ENCODE assay signal across 8 cellular contexts in genomic region chr7:107180378-107180777, GRCh38. TPM values are rescaled to one million over a fixed set of nuclear protein-coding genes. Genes with fewer than 3 reads are reported as not detected.
A peak's percentile ranks its signal among the peaks of the same experiment; 100 is the strongest.
DNase-seq lines count a peak whose midpoint lies in the region; ATAC-seq and TF ChIP-seq lines count a peak whose summit lies in the region.

No MANE protein-coding gene starts in this region.

- no peak for TF ChIP-seq POLR2A in body of pancreas (IDR thresholded peaks at IDR 0.05)

- H3K4me1 ChIP-seq in SJCRH30 (peaks cover 15% of the 10 kb centered on the region; the same call in 1 of the 2 replicates), body of pancreas (peaks cover 31% of the 10 kb centered on the region), neutrophil (ENCODE audit: control insufficient read depth in 1 of 2, insufficient read depth in 1 of 2, low read depth in 1 of 2, low read length in 1 of 2) (no peaks in the 10 kb centered on the region)

- DNase-seq in GM04504 (ENCODE audit: low read depth), result peak; percentile 24
- DNase-seq in SJCRH30, result peak; percentile 57 to 70
- peak; percentile 34 to 62 (median 49) for DNase-seq in body of pancreas
- no peak for DNase-seq in WERI-Rb-1
- DNase-seq in T-helper 2 cell treated with Interferon-gamma antibody and Interleukin-4, amounts not matched to agents 5 μg/mL and 100 μg/mL, for 36 hours (ENCODE audit: low spot score), result no peak
- DNase-seq in medulla oblongata (ENCODE audit: extremely low spot score), result no peak

- H3K36me3 ChIP-seq in SJCRH30 (peaks cover 22% of the 10 kb centered on the region), body of pancreas (replicated peaks in 1 of 2; ENCODE audit: insufficient read depth in 1 of 2, low read depth in 2 of 2) (peaks cover 4 to 11% of the 10 kb centered on the region in 2 donors), neutrophil (peaks cover 61% of the 10 kb centered on the region), WERI-Rb-1 (peaks cover 23% of the 10 kb centered on the region)

- intact Hi-C loops in body of pancreas (cut with DNase I), result no loop called here

- H3K9me3 ChIP-seq in SJCRH30 (replicated peaks), result no peaks in the 10 kb centered on the region
- no peaks in the 10 kb centered on the region for H3K9me3 ChIP-seq in body of pancreas
- no peaks in the 10 kb centered on the region for H3K9me3 ChIP-seq in neutrophil
- H3K9me3 ChIP-seq in WERI-Rb-1 (ENCODE audit: severe bottlenecking), result no peaks in the 10 kb centered on the region

- H3K9me3 Mint-ChIP-seq in T-helper 2 cell treated with Interferon-gamma antibody and Interleukin-4, amounts not matched to agents 5 μg/mL and 100 μg/mL, for 36 hours, result no peaks in the 10 kb centered on the region

- H3K4me3 ChIP-seq in SJCRH30 (no peak overlapping the region), body of pancreas (no peak overlapping the region), neutrophil (ENCODE audit: low read depth in 1 of 2, low read length in 1 of 2) (no peak overlapping the region), WERI-Rb-1 (ENCODE audit: low read depth, low read length) (no peak overlapping the region)

- H3K27ac ChIP-seq in SJCRH30 (no peak overlapping the region), body of pancreas (peak overlapping the region in 2 of 4 donors; percentile 26 to 36), neutrophil (peak overlapping the region; percentile 1), WERI-Rb-1 (no peak overlapping the region)

- ATAC-seq in body of pancreas (no peak), GM18873 (IDR thresholded peaks at IDR 0.05; ENCODE audit: low FRiP score, unreplicated experiment) (no peak)

- peaks cover 6% of the 10 kb centered on the region for H3K4me1 Mint-ChIP-seq in T-helper 2 cell treated with Interferon-gamma antibody and Interleukin-4, amounts not matched to agents 5 μg/mL and 100 μg/mL, for 36 hours (ENCODE audit: low read depth)

- 32 to 55% methylated on average over 1 of the region's 1 CpG for WGBS in body of pancreas, 2 donors

- TF ChIP-seq CTCF in body of pancreas (IDR thresholded peaks at IDR 0.05) (no peak), neutrophil (IDR thresholded peaks at IDR 0.05) (no peak), WERI-Rb-1 (IDR thresholded peaks at IDR 0.05; ENCODE audit: low read depth, low read length) (no peak)

- H3K27me3 ChIP-seq in SJCRH30 (no peaks in the 10 kb centered on the region), body of pancreas (no peaks in the 10 kb centered on the region), neutrophil (no peaks in the 10 kb centered on the region), WERI-Rb-1 (ENCODE audit: insufficient read depth, low read depth, severe bottlenecking) (no peaks in the 10 kb centered on the region)

- H3K36me3 Mint-ChIP-seq in T-helper 2 cell treated with Interferon-gamma antibody and Interleukin-4, amounts not matched to agents 5 μg/mL and 100 μg/mL, for 36 hours (ENCODE audit: low read depth), result peaks cover 22% of the 10 kb centered on the region

- no peaks in the 10 kb centered on the region for H3K27me3 Mint-ChIP-seq in T-helper 2 cell treated with Interferon-gamma antibody and Interleukin-4, amounts not matched to agents 5 μg/mL and 100 μg/mL, for 36 hours (ENCODE audit: low read depth)

- H3K4me3 Mint-ChIP-seq in T-helper 2 cell treated with Interferon-gamma antibody and Interleukin-4, amounts not matched to agents 5 μg/mL and 100 μg/mL, for 36 hours, result no peak overlapping the region

- H3K27ac Mint-ChIP-seq in T-helper 2 cell treated with Interferon-gamma antibody and Interleukin-4, amounts not matched to agents 5 μg/mL and 100 μg/mL, for 36 hours, result no peak overlapping the region

RNA-seq across cellular contexts. Expression of gene HBP1, which starts 11.6 kb away (rescaled TPM):
- total RNA-seq in SJCRH30 (2014; rRNA removed; shearing (Covaris generic)), result 33.9 and 37.4 TPM in 2 replicates
- 10 to 100 TPM; 30.3 to 48.8 TPM for total RNA-seq in body of pancreas

Comparison
In these comparisons a context has a peak if more than half of its experiments do, and no peak if none do; other contexts are left out.
1. DNase-seq: peak in GM04504 (single experiment), SJCRH30 (2 of 2) and body of pancreas (4 of 4); none in WERI-Rb-1 (single experiment), T-helper 2 cell treated with Interferon-gamma antibody and Interleukin-4, amounts not matched to agents 5 μg/mL and 100 μg/mL, for 36 hours (single experiment) and medulla oblongata (single experiment).